In the genomic region with DNA sequence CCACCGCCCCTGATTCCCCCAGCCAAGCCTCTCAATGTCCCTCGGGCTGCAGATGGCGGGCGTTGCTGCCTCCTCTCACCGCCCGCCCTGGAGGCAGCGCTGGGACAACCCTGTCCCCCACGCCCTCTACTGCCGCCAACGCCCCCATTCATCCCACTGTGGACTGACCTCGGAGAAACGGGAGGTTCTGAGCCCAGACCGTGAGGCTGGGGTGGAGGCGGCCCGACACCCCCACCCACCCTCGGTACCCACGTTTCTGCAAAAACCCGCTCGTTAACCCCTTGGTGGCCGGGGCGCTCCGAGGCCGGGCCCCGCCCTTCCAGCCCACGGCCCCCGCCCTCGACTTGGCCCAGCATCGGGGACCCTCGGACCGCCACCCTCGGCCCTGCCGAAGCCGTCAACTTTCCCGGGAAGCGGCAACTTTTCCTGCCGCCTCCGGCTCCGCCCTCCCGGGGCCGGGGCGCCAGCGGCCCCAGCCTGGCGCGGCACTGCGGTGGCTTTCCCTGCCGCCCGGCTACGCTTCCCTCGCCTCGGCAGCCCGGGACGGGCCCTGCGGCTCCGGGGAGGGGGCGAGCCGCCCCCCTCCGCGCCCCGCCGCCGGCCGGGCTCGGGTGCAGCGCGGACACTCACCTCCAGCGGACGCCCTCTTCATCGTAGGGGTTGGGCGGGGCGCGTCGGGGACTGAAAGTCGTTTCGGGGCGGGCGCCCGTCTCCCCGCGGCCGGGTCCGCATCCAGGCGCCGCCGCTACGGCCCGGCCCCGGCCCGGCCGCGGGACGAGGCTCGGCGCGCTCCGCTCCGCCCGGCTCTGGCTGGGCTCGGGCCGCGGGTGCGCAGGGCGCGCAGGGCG, we compare ENCODE assay signal across 8 cellular contexts. TPM values are rescaled to one million over a fixed set of nuclear protein-coding genes. Genes with fewer than 3 reads are reported as not detected.
DNase-seq lines count a peak whose midpoint lies in the region; ATAC-seq and TF ChIP-seq lines count a peak whose summit lies in the region.

No MANE protein-coding gene starts in this region.

- H3K27me3 ChIP-seq in Panc1 (ENCODE audit: control insufficient read depth, insufficient read depth, low read length) (no peaks in the 10 kb centered on the region), esophagus squamous epithelium (peaks cover 0 to 16% (median 0%) of the 10 kb centered on the region in 4 donors), psoas muscle (ENCODE audit: insufficient read depth in 3 of 3, low read length in 2 of 3) (no peaks in the 10 kb centered on the region)

- ATAC-seq in Panc1, result peak; percentile 48
- no peak for ATAC-seq in psoas muscle
- ATAC-seq in GM18873 (IDR thresholded peaks at IDR 0.05; ENCODE audit: low FRiP score, unreplicated experiment), result no peak
- ATAC-seq in HG03469 (IDR thresholded peaks at IDR 0.05; ENCODE audit: unreplicated experiment), result no peak

- no peaks in the 10 kb centered on the region for H3K36me3 ChIP-seq in Panc1 (ENCODE audit: control insufficient read depth, insufficient read depth, low read length)
- H3K36me3 ChIP-seq in esophagus squamous epithelium, result no peaks in the 10 kb centered on the region
- H3K36me3 ChIP-seq in psoas muscle (ENCODE audit: insufficient read depth in 1 of 2, low read depth in 1 of 2), result no peaks in the 10 kb centered on the region

- H3K4me1 ChIP-seq in Panc1 (ENCODE audit: control insufficient read depth, insufficient read depth, low read length) (no peaks in the 10 kb centered on the region; the same call in 1 of the 2 replicates), esophagus squamous epithelium (peaks cover 7 to 18% (median 17%) of the 10 kb centered on the region in 3 donors), psoas muscle (no peaks in the 10 kb centered on the region)

- no CpG with 5 or more reads among the region's 104 CpGs for WGBS in esophagus squamous epithelium, 2 donors
- 2 to 3% (median 2%) methylated on average over 49 to 104 of the region's 104 CpGs for WGBS in psoas muscle, 3 donors

- intact Hi-C loops in Panc1 (cut with micrococcal nuclease; ENCODE audit: unreplicated experiment), result no loop called here
- intact Hi-C loops in esophagus squamous epithelium (cut with DNase I), result no loop called here
- intact Hi-C loops in psoas muscle (cut with DNase I), result loop anchor here in 1 of 2 donors (1.0 kb wide), 1 partner anchor 110 kb away; no protein-coding TSS in a partner anchor

- TF ChIP-seq POLR2A in esophagus squamous epithelium (IDR thresholded peaks at IDR 0.05), result no peak

- H3K4me3 ChIP-seq in Panc1 (ENCODE audit: low read depth in 2 of 2, low read length in 2 of 2) (peak overlapping the region; percentile 40 to 42), esophagus squamous epithelium (peak overlapping the region; percentile 41 to 75 (median 56)), psoas muscle (peak overlapping the region; percentile 55)

- TF ChIP-seq CTCF in Panc1 (IDR thresholded peaks at IDR 0.05), result no peak
- TF ChIP-seq CTCF in esophagus squamous epithelium (IDR thresholded peaks at IDR 0.05), result peak in 1 of 6 experiments; percentile 17
- no peak for TF ChIP-seq CTCF in psoas muscle (IDR thresholded peaks at IDR 0.05)

- no TSS peak for BruUV-seq in Panc1 (replicated peaks; lab: Mats Ljungman, UMichigan)

- in situ Hi-C loops in G401 (cut with HindIII; ENCODE audit: low sequenced_read_pairs), result no loop called here
- in situ Hi-C loops in Panc1 (cut with HindIII; ENCODE audit: low pct_unique_long_range_greater_than_20kb, low sequenced_read_pairs), result no loop called here

- no peak overlapping the region for H3K27ac ChIP-seq in Panc1 (ENCODE audit: low read length)
- peak overlapping the region; percentile 20 to 81 (median 62) for H3K27ac ChIP-seq in esophagus squamous epithelium
- H3K27ac ChIP-seq in psoas muscle, result no peak overlapping the region

- POLR2A ChIA-PET in Panc1 (lab: Charles Lee), result no interaction called here

- DNase-seq in G401 (ENCODE audit: low spot score) (peak; percentile 30), Panc1 (ENCODE audit: low read depth, low spot score) (no peak), esophagus squamous epithelium (lab: John Stamatoyannopoulos, UW) (no peak), psoas muscle (no peak), SIG-M5 (lab: John Stamatoyannopoulos, UW) (no peak), NCI-H526 treated with DMSO at 0.1 percent for 48 hours (lab: John Stamatoyannopoulos, UW) (no peak)

- no peaks in the 10 kb centered on the region for H3K9me3 ChIP-seq in Panc1 (ENCODE audit: control insufficient read depth, insufficient read depth, low read depth, low read length)
- no peaks in the 10 kb centered on the region for H3K9me3 ChIP-seq in esophagus squamous epithelium
- no peaks in the 10 kb centered on the region for H3K9me3 ChIP-seq in psoas muscle

- CTCF ChIA-PET in Panc1 (lab: Charles Lee), result no interaction called here

RNA-seq across cellular contexts. Expression of a gene that starts 0.5 kb away (rescaled TPM):
- total RNA-seq in G401 (2014; rRNA removed; shearing (Covaris generic)), result 39.2 and 50.4 TPM in 2 replicates
- 16.3 TPM for total RNA-seq in Panc1 (2021; ENCODE audit: unreplicated experiment)
- 21.3 TPM for polyA plus RNA-seq in Panc1 (2012; ENCODE audit: insufficient read length)
- total RNA-seq in esophagus squamous epithelium, result 1 to 10 TPM in 3 of 4 donors, under 1 TPM in 1; 0.97 to 3.9 (median 2.5) TPM
- total RNA-seq in psoas muscle, result 1 to 10 TPM in 1 of 4 donors, under 1 TPM in 3; 0.22 to 2.4 (median 0.64) TPM
- under 1 TPM; 0.12 to 0.36 (median 0.30) TPM for polyA plus RNA-seq in psoas muscle

RNA-seq across cellular contexts. Expression of a gene that starts 52.2 kb away (rescaled TPM):
- 54.1 and 59.2 TPM in 2 replicates for total RNA-seq in G401 (2014; rRNA removed; shearing (Covaris generic))
- total RNA-seq in Panc1 (2021; ENCODE audit: unreplicated experiment) (43.5 TPM), esophagus squamous epithelium (10 to 100 TPM; 35.7 to 56.2 (median 49.2) TPM), psoas muscle (10 to 100 TPM; 33.2 to 44.9 (median 37.8) TPM)
- polyA plus RNA-seq in Panc1 (2012; ENCODE audit: insufficient read length), result 61.5 TPM
- 10 to 100 TPM; 55.2 to 87.2 (median 70.2) TPM for polyA plus RNA-seq in psoas muscle

Comparison
In these comparisons a context has a peak if more than half of its experiments do, and no peak if none do; other contexts are left out.
1. H3K27ac ChIP-seq: peak in esophagus squamous epithelium (4 of 4); none in Panc1 (single experiment) and psoas muscle (single experiment).
2. Peak in every context shown above with its lines, with median percentiles within 50 percentile points of each other: H3K4me3 ChIP-seq.